In the genomic region with DNA sequence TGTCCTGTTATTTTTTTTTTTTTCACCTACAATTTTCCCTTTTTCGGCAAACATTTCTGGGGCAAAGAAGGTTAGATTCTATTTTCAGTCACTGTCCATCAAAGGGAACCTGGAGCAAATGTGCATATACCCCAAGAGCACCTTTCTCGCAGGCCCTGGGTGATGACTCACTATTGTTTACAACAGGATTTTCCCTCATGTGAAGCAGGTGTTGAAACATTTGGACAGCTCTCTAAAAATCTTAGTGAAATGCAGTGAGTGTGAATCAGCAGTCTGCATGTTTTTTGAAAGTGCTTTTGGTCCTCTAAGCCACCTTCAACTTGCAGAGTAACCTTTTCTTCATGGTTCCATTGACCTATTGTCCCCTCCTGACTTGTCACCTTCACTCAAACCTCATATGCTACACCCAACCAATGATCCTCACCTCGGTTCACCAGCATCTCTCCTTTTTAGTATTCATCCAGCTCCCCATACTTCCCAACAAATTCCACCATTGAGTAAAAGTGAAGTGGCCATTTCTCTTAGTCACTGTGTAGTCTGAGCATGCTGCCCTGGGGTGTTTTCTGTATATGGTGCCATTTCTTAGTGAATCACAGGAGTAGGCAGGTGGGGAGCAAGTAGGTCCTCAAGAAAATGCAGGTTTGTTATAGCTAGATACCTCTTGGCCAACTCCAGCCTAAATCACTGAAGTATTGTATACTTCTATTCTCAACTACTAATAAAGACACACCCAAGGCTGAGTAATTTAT, we compare ENCODE assay signal across 1 cellular context.
A peak's percentile ranks its signal among the peaks of the same experiment; 100 is the strongest.
TF ChIP-seq lines count a peak whose summit lies in the region.

No MANE protein-coding gene starts in this region.

TF ChIP-seq in HepG2, 621 proteins besides CTCF, POLR2A, EP300 and RAD21 (continued from another document and continues in another):
- TF ChIP-seq RERE (CRISPR knock-in tag; IDR thresholded peaks at IDR 0.05; ENCODE audit: low read depth) (no peak), MTA3 (CRISPR knock-in tag; IDR thresholded peaks at IDR 0.05) (no peak), ZNF382 (CRISPR knock-in tag; IDR thresholded peaks at IDR 0.05; ENCODE audit: borderline replicate concordance) (no peak), ZNF737 (CRISPR knock-in tag; IDR thresholded peaks at IDR 0.05; ENCODE audit: borderline replicate concordance) (no peak), MZF1 (CRISPR knock-in tag; IDR thresholded peaks at IDR 0.05; ENCODE audit: borderline replicate concordance) (no peak), CBFB (CRISPR knock-in tag; IDR thresholded peaks at IDR 0.05) (no peak), ZFP36 (IDR thresholded peaks at IDR 0.05; ENCODE audit: borderline replicate concordance, low read depth, low read length, partially characterized antibody) (no peak), ZSCAN29 (CRISPR knock-in tag; conservative IDR thresholded peaks at IDR 0.05) (no peak), E2F2 (CRISPR knock-in tag; IDR thresholded peaks at IDR 0.05; ENCODE audit: borderline replicate concordance) (no peak), KMT2B (CRISPR knock-in tag; IDR thresholded peaks at IDR 0.05) (no peak), ZFY (CRISPR knock-in tag; IDR thresholded peaks at IDR 0.05) (no peak), NFIC (IDR thresholded peaks at IDR 0.05; ENCODE audit: low read length) (no peak), SP5 (CRISPR knock-in tag; IDR thresholded peaks at IDR 0.05; ENCODE audit: borderline replicate concordance, low read depth) (no peak), MYPOP (CRISPR knock-in tag; IDR thresholded peaks at IDR 0.05) (no peak), ADNP (CRISPR knock-in tag; IDR thresholded peaks at IDR 0.05) (no peak), PTBP1 (IDR thresholded peaks at IDR 0.05; ENCODE audit: low read depth, low read length, poor library complexity, severe bottlenecking) (no peak), ZBTB14 (CRISPR knock-in tag; IDR thresholded peaks at IDR 0.05) (no peak), ZNF33A (CRISPR knock-in tag; IDR thresholded peaks at IDR 0.05; ENCODE audit: borderline replicate concordance) (no peak), KLF16 (CRISPR knock-in tag; IDR thresholded peaks at IDR 0.05) (no peak), SMC3 (IDR thresholded peaks at IDR 0.05; ENCODE audit: low read length) (no peak), SNRNP70 (IDR thresholded peaks at IDR 0.05; ENCODE audit: low read depth, low read length) (no peak), PCBP1 (IDR thresholded peaks at IDR 0.05; ENCODE audit: borderline replicate concordance, low read depth, low read length) (no peak), ZNF326 (CRISPR knock-in tag; IDR thresholded peaks at IDR 0.05; ENCODE audit: borderline replicate concordance) (no peak), XRCC5 (optimal IDR thresholded peaks at IDR 0.05; ENCODE audit: low read length) (no peak), POGK (CRISPR knock-in tag; conservative IDR thresholded peaks at IDR 0.05) (no peak), FIP1L1 (IDR thresholded peaks at IDR 0.05; ENCODE audit: borderline replicate concordance, insufficient read depth, low read depth, low read length) (no peak), RARA (CRISPR knock-in tag; IDR thresholded peaks at IDR 0.05) (peak; percentile 58; the same call in 1 of the 2 replicates), ZNF234 (CRISPR knock-in tag; conservative IDR thresholded peaks at IDR 0.05) (no peak), MBD4 (IDR thresholded peaks at IDR 0.05; ENCODE audit: borderline replicate concordance, low read length) (no peak), ZNF274 (CRISPR knock-in tag; IDR thresholded peaks at IDR 0.05) (no peak), DR1 (CRISPR knock-in tag; IDR thresholded peaks at IDR 0.05) (no peak), ZNF343 (CRISPR knock-in tag; IDR thresholded peaks at IDR 0.05) (no peak), SP4 (CRISPR knock-in tag; IDR thresholded peaks at IDR 0.05) (no peak), HNRNPUL1 (IDR thresholded peaks at IDR 0.05; ENCODE audit: low read depth, low read length) (no peak), IKZF1 (IDR thresholded peaks at IDR 0.05) (no peak), ZNF296 (CRISPR knock-in tag; conservative IDR thresholded peaks at IDR 0.05) (no peak), CREM (IDR thresholded peaks at IDR 0.05) (no peak), CREM (CRISPR knock-in tag; IDR thresholded peaks at IDR 0.05) (no peak), ZNF841 (CRISPR knock-in tag; IDR thresholded peaks at IDR 0.05; ENCODE audit: borderline replicate concordance) (no peak), RORA (CRISPR knock-in tag; IDR thresholded peaks at IDR 0.05) (no peak), RBM39 (IDR thresholded peaks at IDR 0.05; ENCODE audit: low read depth, low read length, poor library complexity, severe bottlenecking) (no peak), SP140L (CRISPR knock-in tag; IDR thresholded peaks at IDR 0.05; ENCODE audit: borderline replicate concordance) (no peak), GTF3A (CRISPR knock-in tag; conservative IDR thresholded peaks at IDR 0.05) (no peak), SMYD3 (CRISPR knock-in tag; IDR thresholded peaks at IDR 0.05) (no peak), HIC2 (CRISPR knock-in tag; IDR thresholded peaks at IDR 0.05; ENCODE audit: low read depth) (no peak)
- TF ChIP-seq, protein P1, sequence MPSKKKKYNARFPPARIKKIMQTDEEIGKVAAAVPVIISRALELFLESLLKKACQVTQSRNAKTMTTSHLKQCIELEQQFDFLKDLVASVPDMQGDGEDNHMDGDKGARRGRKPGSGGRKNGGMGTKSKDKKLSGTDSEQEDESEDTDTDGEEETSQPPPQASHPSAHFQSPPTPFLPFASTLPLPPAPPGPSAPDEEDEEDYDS (CRISPR knock-in tag; IDR thresholded peaks at IDR 0.05), result no peak
- TF ChIP-seq, protein P2, sequence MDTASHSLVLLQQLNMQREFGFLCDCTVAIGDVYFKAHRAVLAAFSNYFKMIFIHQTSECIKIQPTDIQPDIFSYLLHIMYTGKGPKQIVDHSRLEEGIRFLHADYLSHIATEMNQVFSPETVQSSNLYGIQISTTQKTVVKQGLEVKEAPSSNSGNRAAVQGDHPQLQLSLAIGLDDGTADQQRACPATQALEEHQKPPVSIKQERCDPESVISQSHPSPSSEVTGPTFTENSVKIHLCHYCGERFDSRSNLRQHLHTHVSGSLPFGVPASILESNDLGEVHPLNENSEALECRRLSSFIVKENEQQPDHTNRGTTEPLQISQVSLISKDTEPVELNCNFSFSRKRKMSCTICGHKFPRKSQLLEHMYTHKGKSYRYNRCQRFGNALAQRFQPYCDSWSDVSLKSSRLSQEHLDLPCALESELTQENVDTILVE (CRISPR knock-in tag; IDR thresholded peaks at IDR 0.05), result no peak
- TF ChIP-seq, protein P3, sequence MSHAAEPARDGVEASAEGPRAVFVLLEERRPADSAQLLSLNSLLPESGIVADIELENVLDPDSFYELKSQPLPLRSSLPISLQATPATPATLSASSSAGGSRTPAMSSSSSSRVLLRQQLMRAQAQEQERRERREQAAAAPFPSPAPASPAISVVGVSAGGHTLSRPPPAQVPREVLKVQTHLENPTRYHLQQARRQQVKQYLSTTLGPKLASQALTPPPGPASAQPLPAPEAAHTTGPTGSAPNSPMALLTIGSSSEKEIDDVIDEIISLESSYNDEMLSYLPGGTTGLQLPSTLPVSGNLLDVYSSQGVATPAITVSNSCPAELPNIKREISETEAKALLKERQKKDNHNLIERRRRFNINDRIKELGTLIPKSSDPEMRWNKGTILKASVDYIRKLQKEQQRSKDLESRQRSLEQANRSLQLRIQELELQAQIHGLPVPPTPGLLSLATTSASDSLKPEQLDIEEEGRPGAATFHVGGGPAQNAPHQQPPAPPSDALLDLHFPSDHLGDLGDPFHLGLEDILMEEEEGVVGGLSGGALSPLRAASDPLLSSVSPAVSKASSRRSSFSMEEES (CRISPR knock-in tag; IDR thresholded peaks at IDR 0.05), result no peak
